Comparison of ENCODE assay signal across 9 cellular contexts in the genomic region with DNA sequence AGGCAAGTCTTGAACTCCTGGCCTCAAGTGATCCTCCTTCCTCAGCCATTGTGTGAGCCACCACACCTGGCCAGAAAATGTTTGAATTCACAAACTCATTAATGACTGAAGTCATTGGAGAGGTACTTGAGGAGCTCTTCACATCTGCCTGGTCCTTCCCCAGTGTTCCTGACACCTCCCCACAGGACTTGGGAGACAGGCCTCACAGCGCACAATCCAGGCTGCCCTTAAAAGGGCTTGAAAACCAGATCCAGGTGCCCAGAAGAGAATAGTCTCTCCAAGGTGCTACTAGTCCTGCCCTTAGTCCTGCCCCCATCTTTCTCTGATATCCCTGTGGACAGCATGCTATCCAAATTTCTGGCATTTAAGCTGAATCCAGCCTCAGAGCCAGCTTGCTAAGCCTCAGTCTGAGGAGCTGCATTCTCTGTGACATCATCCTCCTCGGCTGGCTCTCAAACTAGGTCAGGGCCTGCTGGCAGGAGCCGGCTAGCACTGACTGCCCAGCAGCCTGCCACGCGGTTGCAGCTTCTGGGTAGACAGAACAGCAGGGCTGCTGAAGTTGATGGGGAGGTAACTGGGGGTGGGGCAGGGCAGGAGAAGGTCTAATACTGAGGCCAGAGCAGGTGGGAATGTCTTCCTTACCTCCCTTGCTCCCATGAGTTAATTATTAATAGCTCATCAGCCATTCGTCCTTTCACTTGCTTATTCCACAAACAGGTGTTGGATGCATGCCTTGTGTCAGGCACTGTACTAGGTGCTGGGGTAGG. TPM values are rescaled to one million over a fixed set of nuclear protein-coding genes. Genes with fewer than 3 reads are reported as not detected.
A peak's percentile ranks its signal among the peaks of the same experiment; 100 is the strongest.
DNase-seq lines count a peak whose midpoint lies in the region; ATAC-seq and TF ChIP-seq lines count a peak whose summit lies in the region.
"Had no signal": no experiment of that assay in that cellular context is flagged by ENCODE, and none has a peak within 500 bp of the region (broad histone marks: within the 10 kb centered on the region; RNA-seq: fewer than 3 reads in every experiment).

No MANE protein-coding gene starts in this region.

- peaks cover 11% of the 10 kb centered on the region for H3K4me1 Mint-ChIP-seq in osteocyte (ENCODE audit: unreplicated experiment)

- intact Hi-C loops in left ventricle myocardium superior (cut with micrococcal nuclease), result no loop called here

- no peaks in the 10 kb centered on the region for H3K36me3 Mint-ChIP-seq in osteocyte (ENCODE audit: unreplicated experiment)
- H3K36me3 Mint-ChIP-seq: activated CD4-positive, alpha-beta memory T cell treated with anti-CD3 and anti-CD28 coated beads for 36 hours had no signal

- DNase-seq in GM03348 (ENCODE audit: low spot score) (peak; percentile 86), SW480 (ENCODE audit: low spot score) (peak; percentile 81), left ventricle myocardium superior (peak; percentile 70), retina (peak; percentile 86), NAMALWA (ENCODE audit: low spot score) (no peak), COR-L47 (lab: John Stamatoyannopoulos, UW) (no peak), osteocyte (ENCODE audit: extremely low spot score, unreplicated experiment) (no peak)
- DNase-seq in stimulated activated CD4-positive, alpha-beta T cell treated with anti-CD3 and anti-CD28 coated beads, Interleukin-1b, Interleukin-23, amount 100 ng/mL, for 48 hours, result no peak
- DNase-seq: activated CD4-positive, alpha-beta memory T cell treated with anti-CD3 and anti-CD28 coated beads for 36 hours had no signal

- peaks cover 55% of the 10 kb centered on the region for H3K27me3 Mint-ChIP-seq in osteocyte (ENCODE audit: unreplicated experiment)

- peaks cover 5% of the 10 kb centered on the region for H3K9me3 Mint-ChIP-seq in osteocyte (ENCODE audit: unreplicated experiment)

- H3K27ac Mint-ChIP-seq in osteocyte (ENCODE audit: unreplicated experiment), result no peak overlapping the region
- H3K27ac Mint-ChIP-seq: activated CD4-positive, alpha-beta memory T cell treated with anti-CD3 and anti-CD28 coated beads for 36 hours had no signal

- no peak for TF ChIP-seq CTCF in osteocyte (IDR thresholded peaks at IDR 0.05)

- H3K4me3 Mint-ChIP-seq in osteocyte (ENCODE audit: unreplicated experiment), result no peak overlapping the region
- H3K4me3 Mint-ChIP-seq: activated CD4-positive, alpha-beta memory T cell treated with anti-CD3 and anti-CD28 coated beads for 36 hours had no signal

- peak; percentile 98 for ATAC-seq in left ventricle myocardium superior

RNA-seq across cellular contexts. Expression of a gene that starts 35.3 kb away (rescaled TPM):
- 20.6 TPM for total RNA-seq in left ventricle myocardium superior
- total RNA-seq in osteocyte, result 7.2 and 9.5 TPM in 2 replicates

Comparison
In these comparisons a context has a peak if more than half of its experiments do, and no peak if none do; other contexts are left out.
1. DNase-seq: peak in GM03348 (single experiment), SW480 (single experiment), left ventricle myocardium superior (single experiment) and retina (single experiment); none in NAMALWA (single experiment), COR-L47 (single experiment), osteocyte (single experiment) and stimulated activated CD4-positive, alpha-beta T cell treated with anti-CD3 and anti-CD28 coated beads, Interleukin-1b, Interleukin-23, amount 100 ng/mL, for 48 hours (single experiment).